In the genomic region with DNA sequence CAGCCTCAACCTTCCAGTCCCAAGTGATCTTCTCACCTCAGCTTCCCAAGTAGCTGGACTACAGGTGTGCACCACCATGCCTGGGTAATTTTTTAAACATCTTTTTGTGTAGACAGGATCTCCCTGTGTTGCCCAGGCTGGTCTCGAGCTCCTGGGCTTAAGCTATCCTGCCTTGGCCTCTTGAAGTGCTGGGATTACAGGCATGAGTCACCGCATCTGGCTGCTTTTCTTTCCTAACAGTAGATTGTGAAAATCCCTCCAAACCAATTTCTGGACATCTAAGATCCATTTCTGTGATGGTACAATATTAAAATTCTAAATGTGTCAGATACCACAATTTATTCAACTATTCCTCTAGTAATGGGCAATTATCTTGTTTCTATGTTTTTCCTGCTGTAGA, we compare ENCODE assay signal across 13 cellular contexts. TPM values are rescaled to one million over a fixed set of nuclear protein-coding genes. Genes with fewer than 3 reads are reported as not detected.
DNase-seq lines count a peak whose midpoint lies in the region; ATAC-seq and TF ChIP-seq lines count a peak whose summit lies in the region.
"Had no signal": no experiment of that assay in that cellular context is flagged by ENCODE, and none has a peak within 500 bp of the region (broad histone marks: within the 10 kb centered on the region; RNA-seq: fewer than 3 reads in every experiment).

No MANE protein-coding gene starts in this region.

- H3K9me3 ChIP-seq in MM.1S (replicated peaks; ENCODE audit: insufficient read depth, low read length) = no peaks in the 10 kb centered on the region
- H3K9me3 ChIP-seq: ascending aorta had no signal

- no peaks in the 10 kb centered on the region for H3F3A ChIP-seq in MM.1S (ENCODE audit: insufficient read depth, low read length)

- CTCF ChIA-PET in RWPE1 (lab: Yijun Ruan, JAX) = interaction anchor here (0.7 kb wide), 1 partner anchor 18 kb away, joined by 4 read pairs; no protein-coding TSS in a partner anchor

- no peak for ATAC-seq in naive thymus-derived CD8-positive, alpha-beta T cell
- ATAC-seq in HG03095 (IDR thresholded peaks at IDR 0.05; ENCODE audit: unreplicated experiment) (no peak), HG03432 (IDR thresholded peaks at IDR 0.05; ENCODE audit: unreplicated experiment) (no peak)
- ATAC-seq: HepG2 had no signal

- H3K4me1 ChIP-seq in MM.1S (ENCODE audit: low read length) = no peaks in the 10 kb centered on the region
- H3K4me1 ChIP-seq: ascending aorta had no signal

- H3K9ac ChIP-seq in MM.1S (ENCODE audit: low read length) = no peak overlapping the region

- H3K27ac ChIP-seq in RWPE1 (peak overlapping the region; percentile 47; the same call in 1 of the 2 replicates), MM.1S (ENCODE audit: low read length) (no peak overlapping the region)
- H3K27ac ChIP-seq: ascending aorta had no signal

- peak; percentile 54 for DNase-seq in EH (ENCODE audit: low read depth)
- no peak for DNase-seq in RWPE1 (ENCODE audit: low spot score)
- no peak for DNase-seq in chondrocyte (ENCODE audit: low spot score)
- no peak for DNase-seq in naive thymus-derived CD8-positive, alpha-beta T cell
- DNase-seq in LoVo (ENCODE audit: low spot score) = no peak
- DNase-seq in MM.1S = no peak
- DNase-seq: activated CD4-positive, CD25-positive, alpha-beta regulatory T cell treated with anti-CD3 and anti-CD28 coated beads, Interleukin-2, amount 50 U/mL, for 72 hours; NCI-H1105; NCI-H345 had no signal

- H3K36me3 Mint-ChIP-seq in chondrocyte (ENCODE audit: low read depth) = peaks cover 28% of the 10 kb centered on the region
- H3K36me3 Mint-ChIP-seq in naive thymus-derived CD8-positive, alpha-beta T cell = peaks cover 0 to 46% (median 17%) of the 10 kb centered on the region in 3 donors

- POLR2A ChIA-PET in RWPE1 (lab: Yijun Ruan, JAX; ENCODE audit: low non-redundant PET) = no interaction called here
- POLR2A ChIA-PET in naive thymus-derived CD8-positive, alpha-beta T cell (lab: Charles Lee) = no interaction called here

- peak overlapping the region; percentile 9 for H3K27ac Mint-ChIP-seq in chondrocyte (ENCODE audit: unreplicated experiment)
- H3K27ac Mint-ChIP-seq in naive thymus-derived CD8-positive, alpha-beta T cell = peak overlapping the region; percentile 13 to 94 (median 66)

- peaks cover 11% of the 10 kb centered on the region for H3K4me1 Mint-ChIP-seq in chondrocyte (ENCODE audit: low read depth)
- H3K4me1 Mint-ChIP-seq in naive thymus-derived CD8-positive, alpha-beta T cell = peaks cover 16 to 30% (median 28%) of the 10 kb centered on the region in 4 donors

- no peak overlapping the region for H3K4me3 ChIP-seq in MM.1S (ENCODE audit: low read length)
- H3K4me3 ChIP-seq: ascending aorta had no signal

- no peaks in the 10 kb centered on the region for H3K9me2 ChIP-seq in MM.1S (replicated peaks; ENCODE audit: insufficient read depth, low read length)

- no peaks in the 10 kb centered on the region for H3K79me2 ChIP-seq in MM.1S (ENCODE audit: low read length)

- no peaks in the 10 kb centered on the region for H3K27me3 Mint-ChIP-seq in chondrocyte (ENCODE audit: low read depth)
- H3K27me3 Mint-ChIP-seq in naive thymus-derived CD8-positive, alpha-beta T cell = no peaks in the 10 kb centered on the region

- no peak overlapping the region for H2AFZ ChIP-seq in MM.1S (ENCODE audit: low read length)

- no peaks in the 10 kb centered on the region for H3K36me3 ChIP-seq in MM.1S (replicated peaks; ENCODE audit: insufficient read depth, low read length)

- H3K27me3 ChIP-seq in MM.1S (replicated peaks; ENCODE audit: insufficient read depth, low read length) = no peaks in the 10 kb centered on the region
- H3K27me3 ChIP-seq: ascending aorta had no signal

- no peaks in the 10 kb centered on the region for H3K9me3 Mint-ChIP-seq in chondrocyte (ENCODE audit: low read depth)
- no peaks in the 10 kb centered on the region for H3K9me3 Mint-ChIP-seq in naive thymus-derived CD8-positive, alpha-beta T cell

- H3K4me3 Mint-ChIP-seq in chondrocyte (ENCODE audit: unreplicated experiment) = no peak overlapping the region
- peak overlapping the region in 5 of 10 donors; percentile 18 to 57 (median 43) for H3K4me3 Mint-ChIP-seq in naive thymus-derived CD8-positive, alpha-beta T cell

- H3K4me2 ChIP-seq in MM.1S (ENCODE audit: low read depth, low read length) = no peak overlapping the region

- TF ChIP-seq CTCF in RWPE1 (conservative IDR thresholded peaks at IDR 0.05; ENCODE audit: low read depth) (no peak), chondrocyte (IDR thresholded peaks at IDR 0.05) (no peak), MM.1S (IDR thresholded peaks at IDR 0.05; ENCODE audit: low read length) (no peak)

- no peaks in the 10 kb centered on the region for H4K20me1 ChIP-seq in MM.1S (ENCODE audit: insufficient read depth, low read length)

RNA-seq across cellular contexts. Expression of gene RAB18, which starts 38.7 kb away (rescaled TPM):
- 176 to 179 TPM (median 178 TPM) in 3 replicates for total RNA-seq in chondrocyte
- total RNA-seq in naive thymus-derived CD8-positive, alpha-beta T cell = 10 to 100 TPM; 79.8 to 83.2 TPM
- 10 to 100 TPM; 65.4 to 82.4 (median 76.3) TPM for polyA plus RNA-seq in naive thymus-derived CD8-positive, alpha-beta T cell
